In the genomic region with DNA sequence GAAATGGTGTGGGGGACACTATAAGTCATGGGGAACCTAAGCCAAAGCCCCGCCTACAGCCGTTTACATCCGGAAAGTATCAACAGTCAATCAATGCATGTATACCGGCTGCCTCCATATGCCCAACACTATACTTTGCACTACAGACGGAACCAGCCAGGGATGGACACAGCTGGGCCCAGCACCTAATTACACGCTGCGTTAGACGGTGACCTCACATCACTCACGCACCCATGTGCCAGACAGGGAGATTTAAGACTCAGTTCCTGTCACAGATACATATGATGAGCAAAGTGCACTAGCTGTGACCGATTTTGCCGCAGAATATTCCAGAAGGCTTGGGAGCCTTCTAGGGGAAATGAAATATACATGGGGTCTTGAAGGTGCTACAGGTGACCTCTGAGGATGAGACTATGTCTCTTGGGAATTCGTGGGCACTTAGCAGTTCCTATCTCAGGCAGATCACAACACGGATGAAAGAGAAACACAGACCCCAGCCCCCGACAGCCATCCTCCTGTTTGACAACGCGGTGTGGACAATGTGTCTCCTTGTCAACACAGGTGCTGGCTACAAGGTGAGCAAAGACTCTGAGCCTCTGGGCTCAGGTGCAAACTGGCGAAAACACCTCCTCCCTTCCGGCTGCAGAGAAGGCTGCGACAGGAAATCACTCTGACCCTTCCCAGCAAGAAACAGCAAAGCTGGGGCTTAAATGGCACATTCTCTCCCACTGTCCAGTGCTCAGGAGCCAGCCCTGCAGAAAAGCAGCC, we compare ENCODE assay signal across 8 cellular contexts. TPM values are rescaled to one million over a fixed set of nuclear protein-coding genes. Genes with fewer than 3 reads are reported as not detected.
A peak's percentile ranks its signal among the peaks of the same experiment; 100 is the strongest.
DNase-seq lines count a peak whose midpoint lies in the region; ATAC-seq, FAIRE-seq and TF ChIP-seq lines count a peak whose summit lies in the region.

No MANE protein-coding gene starts in this region.

- peaks cover 5% of the 10 kb centered on the region for H3K36me3 Mint-ChIP-seq in activated naive CD8-positive, alpha-beta T cell treated with anti-CD3 and anti-CD28 coated beads for 36 hours
- H3K36me3 Mint-ChIP-seq in mesothelial cell of epicardium: peaks cover 18% of the 10 kb centered on the region

- DNase-seq in heart left ventricle (no peak), left cardiac atrium (no peak), mesothelial cell of epicardium (ENCODE audit: low spot score in 2 of 2, unreplicated experiment in 2 of 2) (no peak), CD1c-positive myeloid dendritic cell (ENCODE audit: extremely low spot score) (no peak), HTR-8/SVneo (ENCODE audit: insufficient read length, low spot score) (no peak), SIG-M5 treated with dmso at 0.1 percent for 504 hours (lab: John Stamatoyannopoulos, UW; ENCODE audit: unreplicated experiment) (no peak)
- DNase-seq in activated naive CD8-positive, alpha-beta T cell treated with anti-CD3 and anti-CD28 coated beads for 36 hours: no peak

- no peaks in the 10 kb centered on the region for H3K27me3 ChIP-seq in heart left ventricle

- ATAC-seq in heart left ventricle (no peak), left cardiac atrium (no peak)

- H3K4me3 ChIP-seq in heart left ventricle (peak overlapping the region in 9 of 12 donors; percentile 11 to 100 (median 37)), urinary bladder (ENCODE audit: low read depth, low read length) (no peak overlapping the region)

- WGBS in heart left ventricle, 4 donors: 48 to 64% (median 58%) methylated on average over 19 of the region's 19 CpGs
- 33% methylated on average over 19 of the region's 19 CpGs for WGBS in urinary bladder

- H3K4me1 ChIP-seq in heart left ventricle (peaks cover 38 to 82% (median 76%) of the 10 kb centered on the region in 12 donors), urinary bladder (ENCODE audit: insufficient read depth) (peaks cover 10% of the 10 kb centered on the region)

- peak overlapping the region in 11 of 12 donors; percentile 83 to 100 (median 99) for H3K27ac ChIP-seq in heart left ventricle
- H3K27ac ChIP-seq in urinary bladder (ENCODE audit: low read depth): peak overlapping the region; percentile 62

- no peak overlapping the region for H3K27ac Mint-ChIP-seq in activated naive CD8-positive, alpha-beta T cell treated with anti-CD3 and anti-CD28 coated beads for 36 hours
- H3K27ac Mint-ChIP-seq in mesothelial cell of epicardium: peak overlapping the region; percentile 86

- H3K27me3 Mint-ChIP-seq in activated naive CD8-positive, alpha-beta T cell treated with anti-CD3 and anti-CD28 coated beads for 36 hours: no peaks in the 10 kb centered on the region
- H3K27me3 Mint-ChIP-seq in mesothelial cell of epicardium (ENCODE audit: low read depth): no peaks in the 10 kb centered on the region

- intact Hi-C loops in heart left ventricle (cut with DNase I) (loop anchor here in 1 of 10 donors (1.0 kb wide), 1 partner anchor 30 kb away; no protein-coding TSS in a partner anchor), left cardiac atrium (cut with DNase I) (no loop called here)

- H3K4me1 Mint-ChIP-seq in activated naive CD8-positive, alpha-beta T cell treated with anti-CD3 and anti-CD28 coated beads for 36 hours: peaks cover 48% of the 10 kb centered on the region
- peaks cover 52% of the 10 kb centered on the region for H3K4me1 Mint-ChIP-seq in mesothelial cell of epicardium

- TF ChIP-seq POLR2A in heart left ventricle (IDR thresholded peaks at IDR 0.05): no peak

- peak overlapping the region; percentile 40 for H3K4me3 Mint-ChIP-seq in activated naive CD8-positive, alpha-beta T cell treated with anti-CD3 and anti-CD28 coated beads for 36 hours
- peak overlapping the region; percentile 28 for H3K4me3 Mint-ChIP-seq in mesothelial cell of epicardium

- H3K36me3 ChIP-seq in heart left ventricle: peaks cover 3 to 37% (median 26%) of the 10 kb centered on the region in 9 donors
- no peaks in the 10 kb centered on the region for H3K36me3 ChIP-seq in urinary bladder (ENCODE audit: insufficient read depth)

- FAIRE-seq in HTR-8/SVneo (lab: Jason Lieb, UNC): no peak

- no peaks in the 10 kb centered on the region for H3K9me3 ChIP-seq in heart left ventricle

- H3K9me3 Mint-ChIP-seq in activated naive CD8-positive, alpha-beta T cell treated with anti-CD3 and anti-CD28 coated beads for 36 hours: no peaks in the 10 kb centered on the region
- H3K9me3 Mint-ChIP-seq in mesothelial cell of epicardium: no peaks in the 10 kb centered on the region

- no peak for TF ChIP-seq CTCF in heart left ventricle (IDR thresholded peaks at IDR 0.05)
- TF ChIP-seq CTCF in mesothelial cell of epicardium (IDR thresholded peaks at IDR 0.05; ENCODE audit: unreplicated experiment): no peak

RNA-seq across cellular contexts. Expression of gene AHNAK, which starts 8.0 kb away (rescaled TPM):
- total RNA-seq in heart left ventricle (100 to 1,000 TPM; 251 to 861 (median 409) TPM), left cardiac atrium (100 to 1,000 TPM; 329 to 404 TPM), mesothelial cell of epicardium (456 to 481 TPM (median 480 TPM) in 3 replicates), urinary bladder (554 TPM)
- polyA plus RNA-seq in heart left ventricle (100 to 1,000 TPM in 1 of 2 donors, 10 to 100 TPM in 1; 84.4 to 251 TPM), urinary bladder (200 TPM)
- total RNA-seq in activated naive CD8-positive, alpha-beta T cell treated with anti-CD3 and anti-CD28 coated beads for 36 hours: 10 to 100 TPM; 12.3 to 12.5 TPM

RNA-seq across cellular contexts. Expression of gene EEF1G, which starts 35.0 kb away (rescaled TPM):
- total RNA-seq in heart left ventricle (1,000 to 10,000 TPM in 3 of 9 donors, 100 to 1,000 TPM in 6; 799 to 1,135 (median 929) TPM), left cardiac atrium (100 to 1,000 TPM; 833 to 894 TPM), mesothelial cell of epicardium (1,747 to 1,829 TPM (median 1,814 TPM) in 3 replicates), urinary bladder (863 TPM)
- polyA plus RNA-seq in heart left ventricle (1,000 to 10,000 TPM in 1 of 2 donors, 100 to 1,000 TPM in 1; 549 to 1,190 TPM), urinary bladder (1,468 TPM)
- total RNA-seq in activated naive CD8-positive, alpha-beta T cell treated with anti-CD3 and anti-CD28 coated beads for 36 hours: 1,000 to 10,000 TPM; 1,924 to 1,929 TPM

RNA-seq across cellular contexts. Expression of gene TUT1, which starts 52.7 kb away (rescaled TPM):
- total RNA-seq in heart left ventricle: 10 to 100 TPM in 7 of 9 donors, 1 to 10 TPM in 2; 6.3 to 16.3 (median 11.3) TPM
- 10 to 100 TPM in 1 of 2 donors, 1 to 10 TPM in 1; 8.5 to 12.2 TPM for polyA plus RNA-seq in heart left ventricle
- total RNA-seq in left cardiac atrium: 10 to 100 TPM in 1 of 2 donors, 1 to 10 TPM in 1; 9.6 to 11.5 TPM
- 10 to 100 TPM; 29.1 to 32.2 TPM for total RNA-seq in activated naive CD8-positive, alpha-beta T cell treated with anti-CD3 and anti-CD28 coated beads for 36 hours
- total RNA-seq in mesothelial cell of epicardium: 23.7 to 26.0 TPM (median 24.2 TPM) in 3 replicates
- 5.1 TPM for total RNA-seq in urinary bladder
- 14.3 TPM for polyA plus RNA-seq in urinary bladder

Comparison
In these comparisons a context has a peak if more than half of its experiments do, and no peak if none do; other contexts are left out.
1. RNA of gene AHNAK, which starts 8.0 kb away (total RNA-seq): 554 TPM in urinary bladder (single experiment), 456 to 481 TPM in mesothelial cell of epicardium, 251 to 861 TPM in heart left ventricle and 329 to 404 TPM in left cardiac atrium; 12.3 to 12.5 TPM in activated naive CD8-positive, alpha-beta T cell treated with anti-CD3 and anti-CD28 coated beads for 36 hours; every median in the first group is over 10 times any median in the second.